11 cellular contexts compared by ENCODE assay signal in genomic region chr9:104280216-104280585, GRCh38.
"Had no signal": no experiment of that assay in that cellular context is flagged by ENCODE, and none has a peak within 500 bp of the region (broad histone marks: within the 10 kb centered on the region; RNA-seq: fewer than 3 reads in every experiment).

No MANE protein-coding gene starts in this region.

- DNase-seq: activated CD4-positive, alpha-beta T cell treated with anti-CD3 and anti-CD28 coated beads, Interleukin-2, amount 50 U/mL, for 4 hours; activated effector memory CD4-positive, alpha-beta T cell treated with anti-CD3 and anti-CD28 coated beads, Interleukin-2, amount 50 U/mL, for 16 hours; activated T-cell treated with anti-CD3 and anti-CD28 coated beads, Interleukin-2, amount 50 U/mL, for 1 hour; central memory CD4-positive, alpha-beta T cell; cortex of kidney; effector memory CD4-positive, alpha-beta T cell; left colon; naive thymus-derived CD4-positive, alpha-beta T cell; retina; transverse colon had no signal

- ATAC-seq: activated CD4-positive, CD25-positive, alpha-beta regulatory T cell treated with anti-CD3 and anti-CD28 coated beads, Interleukin-2, amount 50 U/mL, for 24 hours; left colon; naive thymus-derived CD4-positive, alpha-beta T cell had no signal
